In genomic region chr7:3559178-3559765, GRCh38 we compare ENCODE assay signal across 12 cellular contexts.
DNase-seq lines count a peak whose midpoint lies in the region; ATAC-seq and TF ChIP-seq lines count a peak whose summit lies in the region.
"Had no signal": no experiment of that assay in that cellular context is flagged by ENCODE, and none has a peak within 500 bp of the region (broad histone marks: within the 10 kb centered on the region; RNA-seq: fewer than 3 reads in every experiment).

No MANE protein-coding gene starts in this region.

- H3K36me3 Mint-ChIP-seq in Calu3 (ENCODE audit: insufficient read depth, unreplicated experiment) = no peaks in the 10 kb centered on the region
- peaks cover 20% of the 10 kb centered on the region for H3K36me3 Mint-ChIP-seq in mesothelial cell of epicardium
- H3K36me3 Mint-ChIP-seq: activated naive CD8-positive, alpha-beta T cell treated with anti-CD3 and anti-CD28 coated beads for 36 hours had no signal

- H3K9me3 Mint-ChIP-seq in Calu3 (ENCODE audit: low read depth, unreplicated experiment) (peaks cover 5% of the 10 kb centered on the region), mesothelial cell of epicardium (peaks cover 37% of the 10 kb centered on the region)

- no TSS peak for BruUV-seq in Calu3 (replicated peaks; lab: Mats Ljungman, UMichigan)

- intact Hi-C loops in Calu3 (cut with micrococcal nuclease; ENCODE audit: unreplicated experiment) = no loop called here

- TF ChIP-seq CTCF in Calu3 (IDR thresholded peaks at IDR 0.05; ENCODE audit: unreplicated experiment) = no peak
- TF ChIP-seq CTCF in choroid plexus epithelial cell (conservative IDR thresholded peaks at IDR 0.05; ENCODE audit: low read depth, low read length) = no peak
- TF ChIP-seq CTCF in mesothelial cell of epicardium (IDR thresholded peaks at IDR 0.05; ENCODE audit: unreplicated experiment) = no peak

- CTCF ChIA-PET in Calu3 (lab: Charles Lee) = interaction anchor here (0.5 to 0.7 kb wide), 4 partner anchors 37 to 1022 kb away, joined by 4 to 6 read pairs (median 4); no protein-coding TSS in a partner anchor

- H3K27me3 Mint-ChIP-seq in Calu3 (ENCODE audit: unreplicated experiment) (no peaks in the 10 kb centered on the region), mesothelial cell of epicardium (ENCODE audit: low read depth) (no peaks in the 10 kb centered on the region)
- H3K27me3 Mint-ChIP-seq: activated naive CD8-positive, alpha-beta T cell treated with anti-CD3 and anti-CD28 coated beads for 36 hours had no signal

- no peak overlapping the region for H3K27ac Mint-ChIP-seq in Calu3 (ENCODE audit: unreplicated experiment)
- peak overlapping the region; percentile 45 for H3K27ac Mint-ChIP-seq in mesothelial cell of epicardium
- H3K27ac Mint-ChIP-seq: activated naive CD8-positive, alpha-beta T cell treated with anti-CD3 and anti-CD28 coated beads for 36 hours; stimulated activated memory B cell treated with anti-CD40 and anti-IgM and Interleukin-4, amounts not matched to agents 10 μg/mL and 1 μg/mL and 100 μg/mL, for 72 hours had no signal

- H3K4me3 ChIP-seq in choroid plexus epithelial cell (ENCODE audit: low read depth, low read length) = no peak overlapping the region

- H3K4me1 Mint-ChIP-seq in Calu3 (ENCODE audit: low read depth, unreplicated experiment) (peaks cover 8% of the 10 kb centered on the region), mesothelial cell of epicardium (peaks cover 29% of the 10 kb centered on the region)
- H3K4me1 Mint-ChIP-seq: stimulated activated memory B cell treated with anti-CD40 and anti-IgM and Interleukin-4, amounts not matched to agents 10 μg/mL and 1 μg/mL and 100 μg/mL, for 72 hours had no signal

- ATAC-seq in HG02884 (IDR thresholded peaks at IDR 0.05; ENCODE audit: unreplicated experiment) = no peak
- ATAC-seq: stimulated activated memory B cell treated with anti-CD40 and anti-IgM and Interleukin-4, amounts not matched to agents 10 μg/mL and 1 μg/mL and 100 μg/mL, for 72 hours had no signal

- H3K4me3 Mint-ChIP-seq in Calu3 (ENCODE audit: low read depth, unreplicated experiment) = no peak overlapping the region
- H3K4me3 Mint-ChIP-seq in mesothelial cell of epicardium = peak overlapping the region; percentile 9
- H3K4me3 Mint-ChIP-seq: activated naive CD8-positive, alpha-beta T cell treated with anti-CD3 and anti-CD28 coated beads for 36 hours; stimulated activated memory B cell treated with anti-CD40 and anti-IgM and Interleukin-4, amounts not matched to agents 10 μg/mL and 1 μg/mL and 100 μg/mL, for 72 hours had no signal

- DNase-seq in Calu3 (peak; percentile 41), NCI-H146 (lab: John Stamatoyannopoulos, UW) (peak; percentile 57), choroid plexus epithelial cell (ENCODE audit: low read depth) (peak; percentile 97), mesothelial cell of epicardium (ENCODE audit: low spot score in 2 of 2, unreplicated experiment in 2 of 2) (no peak), cortex of kidney (lab: John Stamatoyannopoulos, UW) (no peak), cerebellar cortex (ENCODE audit: low spot score) (no peak)
- no peak for DNase-seq in activated CD4-positive, CD25-positive, alpha-beta regulatory T cell (lab: John Stamatoyannopoulos, UW)
- DNase-seq: activated naive CD8-positive, alpha-beta T cell treated with anti-CD3 and anti-CD28 coated beads for 36 hours; NCI-H1436 treated with DMSO at 0.1 percent for 48 hours; right cardiac atrium had no signal

Comparison
In these comparisons a context has a peak if more than half of its experiments do, and no peak if none do; other contexts are left out.
1. DNase-seq: peak in Calu3 (single experiment), NCI-H146 (single experiment) and choroid plexus epithelial cell (single experiment); none in mesothelial cell of epicardium (0 of 2), cortex of kidney (single experiment), activated CD4-positive, CD25-positive, alpha-beta regulatory T cell (0 of 4) and cerebellar cortex (single experiment).